ENCODE assay signal across 8 cellular contexts in the genomic region with DNA sequence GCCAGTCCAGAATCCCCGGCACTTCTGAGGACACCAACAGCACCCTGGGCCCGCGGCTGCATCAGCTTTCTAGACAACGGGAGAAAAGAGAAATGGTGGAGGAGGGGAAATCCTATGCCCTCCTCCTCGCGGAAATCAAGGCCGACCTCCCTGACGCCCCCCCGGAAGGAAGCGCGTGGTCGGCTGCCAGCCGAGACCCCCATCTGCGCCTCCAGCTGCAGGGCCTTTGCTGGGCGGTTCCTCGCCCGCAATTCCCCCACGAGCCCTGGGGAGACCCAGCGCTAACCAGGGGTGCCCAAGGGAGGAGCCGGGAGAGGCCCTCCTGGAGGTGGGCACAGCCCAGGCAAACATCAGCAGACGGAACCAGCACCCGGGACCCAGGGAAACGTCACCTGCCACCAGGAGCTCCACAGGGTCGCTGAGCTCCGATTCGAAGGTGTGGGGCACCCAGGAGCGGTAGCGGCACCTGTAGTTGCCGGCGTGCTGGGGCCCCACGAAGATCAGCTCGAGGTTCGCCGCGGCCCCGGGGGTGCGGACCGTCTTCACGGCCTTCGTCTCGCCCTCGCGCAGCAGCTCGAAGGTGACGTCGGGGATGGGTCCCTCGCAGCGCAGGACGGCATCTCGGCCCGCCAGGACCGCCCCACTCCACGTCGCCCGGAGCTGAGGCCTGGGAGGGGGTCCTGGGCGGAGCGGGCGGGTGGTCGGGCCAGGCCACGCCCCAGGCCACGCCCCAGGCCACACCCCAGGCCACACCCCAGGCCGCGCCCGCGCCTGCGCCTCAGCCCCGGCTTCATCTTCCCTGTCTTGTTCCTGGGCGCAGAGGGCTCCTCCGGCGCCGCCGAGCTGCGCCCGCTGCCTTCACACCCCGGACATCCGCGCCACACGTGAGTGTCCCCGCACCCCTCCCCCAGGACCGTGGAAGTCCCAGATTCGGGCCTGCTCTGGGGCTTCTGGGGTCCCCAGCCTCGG. TPM values are rescaled to one million over a fixed set of nuclear protein-coding genes. Genes with fewer than 3 reads are reported as not detected.
DNase-seq lines count a peak whose midpoint lies in the region; ATAC-seq and TF ChIP-seq lines count a peak whose summit lies in the region.

No MANE protein-coding gene starts in this region.

- WGBS in esophagus squamous epithelium, 2 donors: 0 to 12% methylated on average over 3 to 6 of the region's 82 CpGs

- peak overlapping the region; percentile 40 to 69 (median 58) for H3K4me3 ChIP-seq in esophagus squamous epithelium
- H3K4me3 ChIP-seq in naive thymus-derived CD4-positive, alpha-beta T cell (ENCODE audit: low read length): peak overlapping the region; percentile 77

- H3K36me3 Mint-ChIP-seq in naive thymus-derived CD4-positive, alpha-beta T cell: peaks cover 6 to 22% (median 9%) of the 10 kb centered on the region in 5 donors

- intact Hi-C loops in esophagus squamous epithelium (cut with DNase I): no loop called here
- intact Hi-C loops in naive thymus-derived CD4-positive, alpha-beta T cell (cut with micrococcal nuclease): loop anchor here (1.0 to 5.0 kb wide), 8 partner anchors 9 to 60 kb away; a partner anchor contains a TSS

- H3K4me3 Mint-ChIP-seq in naive thymus-derived CD4-positive, alpha-beta T cell: peak overlapping the region; percentile 86 to 97 (median 92)

- TF ChIP-seq POLR2A in esophagus squamous epithelium (IDR thresholded peaks at IDR 0.05): peak in 1 of 4 donors; percentile 54

- H3K36me3 ChIP-seq in esophagus squamous epithelium: peaks cover 0 to 6% (median 0%) of the 10 kb centered on the region in 3 donors
- H3K36me3 ChIP-seq in naive thymus-derived CD4-positive, alpha-beta T cell (ENCODE audit: control insufficient read depth in 2 of 3, insufficient read depth in 3 of 3, low read length in 3 of 3): no peaks in the 10 kb centered on the region

- H3K9me3 ChIP-seq in esophagus squamous epithelium: no peaks in the 10 kb centered on the region
- no peaks in the 10 kb centered on the region for H3K9me3 ChIP-seq in naive thymus-derived CD4-positive, alpha-beta T cell (ENCODE audit: control insufficient read depth in 2 of 3, low read length in 3 of 3)

- POLR2A ChIA-PET in naive thymus-derived CD4-positive, alpha-beta T cell (lab: Charles Lee): interaction anchor here (0.6 to 2.3 kb wide), 9 partner anchors 9 to 113 kb away, joined by 3 to 12 read pairs (median 4); a partner anchor contains a TSS

- CTCF ChIA-PET in naive thymus-derived CD4-positive, alpha-beta T cell (lab: Charles Lee): interaction anchor here (0.6 kb wide), 1 partner anchor 131 kb away, joined by 3 read pairs; no protein-coding TSS in a partner anchor

- H3K9me3 Mint-ChIP-seq in naive thymus-derived CD4-positive, alpha-beta T cell: peaks cover 0 to 8% (median 1%) of the 10 kb centered on the region in 11 donors

- peak; percentile 93 for ATAC-seq in HG03442 (IDR thresholded peaks at IDR 0.05; ENCODE audit: unreplicated experiment)
- ATAC-seq in naive thymus-derived CD4-positive, alpha-beta T cell: peak; percentile 98

- peaks cover 0 to 56% (median 0%) of the 10 kb centered on the region in 4 donors for H3K27me3 ChIP-seq in esophagus squamous epithelium
- H3K27me3 ChIP-seq in naive thymus-derived CD4-positive, alpha-beta T cell (ENCODE audit: control insufficient read depth in 2 of 2, insufficient read depth in 2 of 2, low read length in 2 of 2): no peaks in the 10 kb centered on the region

- peaks cover 9 to 52% (median 18%) of the 10 kb centered on the region in 3 donors for H3K4me1 ChIP-seq in esophagus squamous epithelium
- peaks cover 0 to 7% of the 10 kb centered on the region in 2 donors for H3K4me1 ChIP-seq in naive thymus-derived CD4-positive, alpha-beta T cell (ENCODE audit: control insufficient read depth in 2 of 2, insufficient read depth in 2 of 2, low read length in 2 of 2)

- no peak for TF ChIP-seq CTCF in esophagus squamous epithelium (IDR thresholded peaks at IDR 0.05)

- H3K27ac Mint-ChIP-seq in naive thymus-derived CD4-positive, alpha-beta T cell: peak overlapping the region; percentile 71 to 93 (median 85)

- DNase-seq in C1 segment of cervical spinal cord (lab: John Stamatoyannopoulos, UW): peak in 13 of 14 donors; percentile 9 to 84 (median 66)
- peak; percentile 93 for DNase-seq in GM19240 (ENCODE audit: insufficient read length, low spot score)
- peak; percentile 83 for DNase-seq in NOMO-1 treated with DMSO at 0.1 percent for 48 hours (lab: John Stamatoyannopoulos, UW; ENCODE audit: unreplicated experiment)
- DNase-seq in activated T-cell treated with anti-CD3 and anti-CD28 coated beads for 48 hours (ENCODE audit: low read depth): peak; percentile 64
- no peak for DNase-seq in esophagus squamous epithelium (lab: John Stamatoyannopoulos, UW)
- DNase-seq in naive thymus-derived CD4-positive, alpha-beta T cell: peak; percentile 50 to 78 (median 68)
- DNase-seq in stimulated activated naive CD4-positive, alpha-beta T cell (lab: John Stamatoyannopoulos, UW): peak; percentile 54 to 75 (median 68)

- peak overlapping the region; percentile 69 to 88 (median 80) for H3K27ac ChIP-seq in esophagus squamous epithelium
- H3K27ac ChIP-seq in naive thymus-derived CD4-positive, alpha-beta T cell (ENCODE audit: low read depth, low read length): peak overlapping the region; percentile 73

- H3K4me1 Mint-ChIP-seq in naive thymus-derived CD4-positive, alpha-beta T cell: peaks cover 23 to 36% (median 29%) of the 10 kb centered on the region in 7 donors

- peaks cover 0 to 5% (median 0%) of the 10 kb centered on the region in 5 donors for H3K27me3 Mint-ChIP-seq in naive thymus-derived CD4-positive, alpha-beta T cell

RNA-seq across cellular contexts. Expression of a gene that starts 6.0 kb away (rescaled TPM):
- total RNA-seq in esophagus squamous epithelium: 10 to 100 TPM in 2 of 4 donors, 1 to 10 TPM in 1, not detected in 1; 1.1 to 25.1 (median 13.9) TPM
- total RNA-seq in naive thymus-derived CD4-positive, alpha-beta T cell: 10 to 100 TPM in 3 of 5 experiments, 1 to 10 TPM in 2; 7.0 to 21.5 (median 12.4) TPM
- 10 to 100 TPM; 38.0 to 60.1 TPM for polyA plus RNA-seq in naive thymus-derived CD4-positive, alpha-beta T cell

RNA-seq across cellular contexts. Expression of a gene that starts 15.3 kb away (rescaled TPM):
- 1 to 10 TPM in 3 of 4 donors, under 1 TPM in 1; 0.87 to 1.9 (median 1.4) TPM for total RNA-seq in esophagus squamous epithelium
- 1 to 10 TPM; 1.0 to 2.7 (median 1.8) TPM for total RNA-seq in naive thymus-derived CD4-positive, alpha-beta T cell
- 1 to 10 TPM; 1.9 to 2.9 TPM for polyA plus RNA-seq in naive thymus-derived CD4-positive, alpha-beta T cell

RNA-seq across cellular contexts. Expression of a gene that starts 20.5 kb away (rescaled TPM):
- total RNA-seq in esophagus squamous epithelium: 1 to 10 TPM; 2.2 to 3.2 (median 2.9) TPM
- total RNA-seq in naive thymus-derived CD4-positive, alpha-beta T cell: 1 to 10 TPM; 1.1 to 6.0 (median 4.5) TPM
- 1 to 10 TPM; 1.3 to 3.6 TPM for polyA plus RNA-seq in naive thymus-derived CD4-positive, alpha-beta T cell

RNA-seq across cellular contexts. Expression of a gene that starts 33.6 kb away (rescaled TPM):
- total RNA-seq in esophagus squamous epithelium: 1 to 10 TPM; 2.4 to 6.7 (median 3.3) TPM
- total RNA-seq in naive thymus-derived CD4-positive, alpha-beta T cell: 1 to 10 TPM; 1.4 to 4.3 (median 2.4) TPM
- 10 to 100 TPM in 1 of 2 donors, 1 to 10 TPM in 1; 6.9 to 15.6 TPM for polyA plus RNA-seq in naive thymus-derived CD4-positive, alpha-beta T cell

RNA-seq across cellular contexts. Expression of a gene that starts 39.8 kb away (rescaled TPM):
- 1,000 to 10,000 TPM; 1,292 to 2,917 (median 1,952) TPM for total RNA-seq in esophagus squamous epithelium
- total RNA-seq in naive thymus-derived CD4-positive, alpha-beta T cell: 1,000 to 10,000 TPM in 4 of 5 experiments, 100 to 1,000 TPM in 1; 911 to 1,684 (median 1,502) TPM
- 1,000 to 10,000 TPM; 1,774 to 1,925 TPM for polyA plus RNA-seq in naive thymus-derived CD4-positive, alpha-beta T cell
